23 cellular contexts compared by ENCODE assay signal in the genomic region with DNA sequence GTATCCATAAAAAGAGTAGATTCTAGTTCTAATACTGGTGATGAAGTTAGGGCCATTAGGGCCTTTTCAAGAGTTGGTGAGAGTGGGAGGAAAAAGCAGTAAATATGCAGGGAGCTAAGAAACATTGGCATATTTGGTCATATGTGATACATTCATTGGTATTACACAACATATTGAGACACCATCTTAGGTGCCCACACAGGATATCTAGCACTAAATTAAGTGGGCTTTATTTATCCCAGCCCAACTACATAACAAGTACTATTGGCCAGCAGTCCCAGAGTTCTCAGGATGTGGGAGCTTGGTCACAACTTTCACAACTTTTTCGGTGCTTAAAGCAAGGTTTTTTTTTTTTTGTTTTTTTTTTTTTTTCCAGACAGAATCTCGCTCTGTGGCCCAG. TPM values are rescaled to one million over a fixed set of nuclear protein-coding genes. Genes with fewer than 3 reads are reported as not detected.
A peak's percentile ranks its signal among the peaks of the same experiment; 100 is the strongest.
DNase-seq lines count a peak whose midpoint lies in the region; ATAC-seq and TF ChIP-seq lines count a peak whose summit lies in the region.
"Had no signal": no experiment of that assay in that cellular context is flagged by ENCODE, and none has a peak within 500 bp of the region (broad histone marks: within the 10 kb centered on the region; RNA-seq: fewer than 3 reads in every experiment).

No MANE protein-coding gene starts in this region.

- H3K27me3 Mint-ChIP-seq in MCF 10A (ENCODE audit: insufficient read depth, unreplicated experiment) (no peaks in the 10 kb centered on the region), brain (peaks cover 4% of the 10 kb centered on the region)
- H3K27me3 Mint-ChIP-seq: activated naive CD8-positive, alpha-beta T cell treated with anti-CD3 and anti-CD28 coated beads, Interleukin-2, amount 10 ng/mL, durations not matched to agents 7 days and 5 days had no signal

- ATAC-seq in mucosa of descending colon = no peak
- ATAC-seq: gastroesophageal sphincter, Panc1 had no signal

- intact Hi-C loops in MCF 10A (cut with micrococcal nuclease) (no loop called here), breast epithelium (cut with DNase I; ENCODE audit: low total_unique reads) (no loop called here), mucosa of descending colon (cut with DNase I, micrococcal nuclease) (no loop called here), OCI-LY7 (cut with micrococcal nuclease; ENCODE audit: unreplicated experiment) (no loop called here)

- H3K27ac ChIP-seq in breast epithelium = no peak overlapping the region
- H3K27ac ChIP-seq in OCI-LY7 (ENCODE audit: low read depth, low read length, poor library complexity, severe bottlenecking) = no peak overlapping the region
- H3K27ac ChIP-seq: cardiac muscle cell, gastroesophageal sphincter, right atrium auricular region, transverse colon had no signal

- peaks cover 8% of the 10 kb centered on the region for H3K4me1 Mint-ChIP-seq in MCF 10A (ENCODE audit: insufficient read depth, unreplicated experiment)
- peaks cover 31% of the 10 kb centered on the region for H3K4me1 Mint-ChIP-seq in brain

- no peaks in the 10 kb centered on the region for H3K9me3 ChIP-seq in breast epithelium
- no peaks in the 10 kb centered on the region for H3K9me3 ChIP-seq in mucosa of descending colon
- no peaks in the 10 kb centered on the region for H3K9me3 ChIP-seq in OCI-LY7 (ENCODE audit: low read length)
- H3K9me3 ChIP-seq: gastroesophageal sphincter, HAP-1, right atrium auricular region, transverse colon had no signal

- H3K9me3 Mint-ChIP-seq in MCF 10A (ENCODE audit: unreplicated experiment) (no peaks in the 10 kb centered on the region), brain (no peaks in the 10 kb centered on the region)

- POLR2A ChIA-PET in MCF 10A (lab: Yijun Ruan, JAX) = interaction anchor here (1.3 to 2.9 kb wide), 6 partner anchors 16 to 186 kb away, joined by 3 to 48 read pairs (median 6); partner anchors contain the start of genes CDCA3, COPS7A, LPAR5 and USP5
- POLR2A ChIA-PET in OCI-LY7 (lab: Charles Lee) = interaction anchor here (0.6 to 1.8 kb wide), 6 partner anchors 19 to 57 kb away, joined by 3 to 9 read pairs (median 4); partner anchors contain the start of gene ZNF384

- H2AFZ ChIP-seq in OCI-LY7 (ENCODE audit: low read length) = no peak overlapping the region

- CTCF ChIA-PET in MCF 10A (lab: Yijun Ruan, JAX) = interaction anchor here (0.7 to 1.3 kb wide), 4 partner anchors 9 to 469 kb away, joined by 3 to 4 read pairs (median 3); partner anchors contain the start of gene MLF2
- CTCF ChIA-PET in OCI-LY7 (lab: Charles Lee; ENCODE audit: unreplicated experiment) = no interaction called here

- H3K36me3 ChIP-seq in breast epithelium (peaks cover 14% of the 10 kb centered on the region), mucosa of descending colon (ENCODE audit: low read depth) (no peaks in the 10 kb centered on the region), OCI-LY7 (ENCODE audit: insufficient read depth, low read length) (peaks cover 43% of the 10 kb centered on the region)

- H3K4me1 ChIP-seq in breast epithelium (peaks cover 0 to 10% of the 10 kb centered on the region in 2 donors), mucosa of descending colon (ENCODE audit: low read depth) (peaks cover 9% of the 10 kb centered on the region), OCI-LY7 (ENCODE audit: insufficient read depth, low read length, poor library complexity, severe bottlenecking) (peaks cover 19% of the 10 kb centered on the region)

- TF ChIP-seq CTCF in MCF 10A (IDR thresholded peaks at IDR 0.05; ENCODE audit: unreplicated experiment) = no peak
- no peak for TF ChIP-seq CTCF in breast epithelium (IDR thresholded peaks at IDR 0.05)
- no peak for TF ChIP-seq CTCF in NB4 (IDR thresholded peaks at IDR 0.05; ENCODE audit: low read depth, low read length)
- no peak for TF ChIP-seq CTCF in brain (conservative IDR thresholded peaks at IDR 0.05)
- TF ChIP-seq CTCF in mucosa of descending colon (IDR thresholded peaks at IDR 0.05) = no peak
- no peak for TF ChIP-seq CTCF in OCI-LY7 (conservative IDR thresholded peaks at IDR 0.05; ENCODE audit: low read length)

- H3K36me3 Mint-ChIP-seq in MCF 10A (ENCODE audit: insufficient read depth, unreplicated experiment) (peaks cover 55% of the 10 kb centered on the region), brain (peaks cover 36% of the 10 kb centered on the region)

- no peaks in the 10 kb centered on the region for H4K20me1 ChIP-seq in OCI-LY7 (ENCODE audit: insufficient read depth, low read length)

- H3K4me2 ChIP-seq in OCI-LY7 (ENCODE audit: low read length) = no peak overlapping the region

- BruUV-seq in MCF 10A (replicated peaks; lab: Mats Ljungman, UMichigan) = no TSS peak
- no TSS peak for BruUV-seq in OCI-LY7 (replicated peaks; lab: Mats Ljungman, UMichigan)

- H3K27me3 ChIP-seq in breast epithelium = no peaks in the 10 kb centered on the region
- H3K27me3 ChIP-seq: cardiac muscle cell, gastroesophageal sphincter, right atrium auricular region, transverse colon had no signal

- DNase-seq in MCF 10A (ENCODE audit: unreplicated experiment) (no peak), breast epithelium (ENCODE audit: low spot score in 2 of 2) (no peak), NB4 (ENCODE audit: low read depth) (peak; percentile 83), NCI-H1092 (lab: John Stamatoyannopoulos, UW) (no peak), mucosa of descending colon (no peak), OCI-LY7 (ENCODE audit: low spot score) (no peak), NCI-H146 treated with DMSO at 0.1 percent for 48 hours (lab: John Stamatoyannopoulos, UW; ENCODE audit: unreplicated experiment) (no peak)
- DNase-seq: ACHN; activated CD4-positive, alpha-beta T cell treated with anti-CD3 and anti-CD28 coated beads, Interleukin-2, amount 10 ng/mL, durations not matched to agents 24 days and 14 days; activated naive CD8-positive, alpha-beta T cell treated with anti-CD3 and anti-CD28 coated beads, Interleukin-2, amount 10 ng/mL, durations not matched to agents 7 days and 5 days; EL; KBM-7; NCI-H1105 treated with DMSO at 0.1 percent for 48 hours; NCI-H2171; NCI-H69; stimulated activated naive CD4-positive, alpha-beta T cell treated with Interleukin-2 at 50 U/mL for 16 hours; transverse colon had no signal

- no peaks in the 10 kb centered on the region for H3K9me2 ChIP-seq in OCI-LY7 (ENCODE audit: insufficient read depth, low read length)

- peaks cover 12% of the 10 kb centered on the region; the same call in 1 of the 2 replicates for H3K79me2 ChIP-seq in OCI-LY7 (ENCODE audit: insufficient read depth, low read depth, low read length)

- H3K4me3 Mint-ChIP-seq in MCF 10A (ENCODE audit: unreplicated experiment) (no peak overlapping the region), brain (peak overlapping the region in 3 of 5 experiments; percentile 16 to 36 (median 16))
- H3K4me3 Mint-ChIP-seq: activated CD4-positive, alpha-beta T cell treated with anti-CD3 and anti-CD28 coated beads, Interleukin-2, amount 10 ng/mL, durations not matched to agents 24 days and 14 days; activated naive CD8-positive, alpha-beta T cell treated with anti-CD3 and anti-CD28 coated beads, Interleukin-2, amount 10 ng/mL, durations not matched to agents 7 days and 5 days had no signal

- H3K4me3 ChIP-seq in breast epithelium (no peak overlapping the region), NB4 (ENCODE audit: low read depth, low read length) (no peak overlapping the region), mucosa of descending colon (no peak overlapping the region), OCI-LY7 (ENCODE audit: low read depth, low read length, poor library complexity, severe bottlenecking) (no peak overlapping the region)
- H3K4me3 ChIP-seq: cardiac muscle cell, gastroesophageal sphincter, HAP-1, right atrium auricular region, transverse colon had no signal

- H3K27ac Mint-ChIP-seq in MCF 10A (ENCODE audit: low read depth, unreplicated experiment) = peak overlapping the region; percentile 47
- peak overlapping the region in 3 of 5 experiments; percentile 19 to 98 (median 91) for H3K27ac Mint-ChIP-seq in brain
- H3K27ac Mint-ChIP-seq: activated CD4-positive, alpha-beta T cell treated with anti-CD3 and anti-CD28 coated beads, Interleukin-2, amount 10 ng/mL, durations not matched to agents 24 days and 14 days; activated naive CD8-positive, alpha-beta T cell treated with anti-CD3 and anti-CD28 coated beads, Interleukin-2, amount 10 ng/mL, durations not matched to agents 7 days and 5 days had no signal

- TF ChIP-seq POLR2A in breast epithelium (IDR thresholded peaks at IDR 0.05) = no peak
- TF ChIP-seq POLR2A in NB4 (IDR thresholded peaks at IDR 0.05; ENCODE audit: extremely low read depth, insufficient read length) = no peak

RNA-seq across cellular contexts. Expression of gene ING4, which starts 2.0 kb away (rescaled TPM):
- total RNA-seq in MCF 10A (2022) (15.2 and 16.1 TPM in 2 replicates), breast epithelium (10 to 100 TPM; 51.1 to 74.2 (median 56.3) TPM), mucosa of descending colon (10 to 100 TPM; 28.9 to 46.9 (median 45.9) TPM), OCI-LY7 (2022) (30.8 and 37.0 TPM in 2 replicates)
- 117 TPM for polyA plus RNA-seq in brain (ENCODE audit: insufficient read depth, low read depth, low replicate concordance)
- total RNA-seq in OCI-LY7 (2014; rRNA removed; shearing (Covaris generic)) = 27.1 and 38.1 TPM in 2 replicates

RNA-seq across cellular contexts. Expression of gene ACRBP, which starts 17.7 kb away (rescaled TPM):
- total RNA-seq in MCF 10A (2022) (0.30 and 2.5 TPM in 2 replicates), breast epithelium (1 to 10 TPM in 1 of 3 donors, under 1 TPM in 2; 0.59 to 2.4 (median 0.66) TPM), mucosa of descending colon (1 to 10 TPM; 1.4 to 3.0 (median 2.2) TPM), OCI-LY7 (2022) (9.3 and 9.4 TPM in 2 replicates)
- 1.4 TPM for polyA plus RNA-seq in brain (ENCODE audit: insufficient read depth, low read depth, low replicate concordance)
- 3.6 and 4.4 TPM in 2 replicates for total RNA-seq in OCI-LY7 (2014; rRNA removed; shearing (Covaris generic))

RNA-seq across cellular contexts. Expression of gene ZNF384, which starts 24.3 kb away (rescaled TPM):
- total RNA-seq in MCF 10A (2022) (62.8 and 70.8 TPM in 2 replicates), breast epithelium (10 to 100 TPM; 34.4 to 57.0 (median 49.5) TPM), mucosa of descending colon (10 to 100 TPM; 54.5 to 67.8 (median 64.3) TPM), OCI-LY7 (2022) (95.5 and 109 TPM in 2 replicates)
- 44.3 TPM for polyA plus RNA-seq in brain (ENCODE audit: insufficient read depth, low read depth, low replicate concordance)
- total RNA-seq in OCI-LY7 (2014; rRNA removed; shearing (Covaris generic)) = 48.2 and 48.6 TPM in 2 replicates

RNA-seq across cellular contexts. Expression of gene LPAR5, which starts 29.1 kb away (rescaled TPM):
- total RNA-seq in MCF 10A (2022) = 2.5 and 2.7 TPM in 2 replicates
- 1 to 10 TPM in 2 of 3 donors, under 1 TPM in 1; 0.98 to 1.8 (median 1.8) TPM for total RNA-seq in breast epithelium
- 2.0 TPM for polyA plus RNA-seq in brain (ENCODE audit: insufficient read depth, low read depth, low replicate concordance)
- 10 to 100 TPM; 12.0 to 30.5 (median 22.7) TPM for total RNA-seq in mucosa of descending colon
- total RNA-seq in OCI-LY7 (2014; rRNA removed; shearing (Covaris generic)) = 7.7 and 14.4 TPM in 2 replicates
- total RNA-seq in OCI-LY7 (2022) = 25.3 and 25.6 TPM in 2 replicates

RNA-seq across cellular contexts. Expression of gene PIANP, which starts 35.7 kb away (rescaled TPM):
- total RNA-seq in MCF 10A (2022) = not detected in 2 replicates
- under 1 TPM in 2 of 3 donors, not detected in 1; 0.29 to 0.33 TPM for total RNA-seq in breast epithelium
- polyA plus RNA-seq in brain (ENCODE audit: insufficient read depth, low read depth, low replicate concordance) = 63.9 TPM
- total RNA-seq in mucosa of descending colon = 1 to 10 TPM in 1 of 3 donors, under 1 TPM in 1, not detected in 1; 0.53 to 2.9 TPM
- total RNA-seq in OCI-LY7 (2014; rRNA removed; shearing (Covaris generic)) = 0.98 and 1.2 TPM in 2 replicates
- total RNA-seq in OCI-LY7 (2022) = 15.2 and 15.4 TPM in 2 replicates
- total RNA-seq: right atrium auricular region had no signal
